16 cellular contexts compared by ENCODE assay signal in genomic region chr17:1967092-1967662, GRCh38. TPM values are rescaled to one million over a fixed set of nuclear protein-coding genes. Genes with fewer than 3 reads are reported as not detected.
A peak's percentile ranks its signal among the peaks of the same experiment; 100 is the strongest.
DNase-seq lines count a peak whose midpoint lies in the region; ATAC-seq and TF ChIP-seq lines count a peak whose summit lies in the region.
"Had no signal": no experiment of that assay in that cellular context is flagged by ENCODE, and none has a peak within 500 bp of the region (broad histone marks: within the 10 kb centered on the region; RNA-seq: fewer than 3 reads in every experiment).

No MANE protein-coding gene starts in this region.

- H3K36me3 ChIP-seq in HEK293 (ENCODE audit: control insufficient read depth in 2 of 2, insufficient read depth in 1 of 2, low read length in 2 of 2) (no peaks in the 10 kb centered on the region; a peak in 1 of 3 replicates), neuronal stem cell (replicated peaks in 1 of 2; ENCODE audit: control insufficient read depth in 2 of 2, insufficient read depth in 2 of 2, low read length in 2 of 2) (no peaks in the 10 kb centered on the region)
- H3K36me3 ChIP-seq: colonic mucosa, spleen had no signal

- H3K36me3 Mint-ChIP-seq in activated CD8-positive, alpha-beta memory T cell treated with anti-CD3 and anti-CD28 coated beads, Interleukin-2, amount 10 ng/mL, durations not matched to agents 7 days and 5 days: no peaks in the 10 kb centered on the region

- H4K8ac ChIP-seq in neuronal stem cell (ENCODE audit: low read depth, low read length): no peak overlapping the region

- peak overlapping the region; percentile 27 for H3K18ac ChIP-seq in neuronal stem cell (ENCODE audit: low read length)

- no peak overlapping the region for H3K4me3 Mint-ChIP-seq in activated CD8-positive, alpha-beta memory T cell treated with anti-CD3 and anti-CD28 coated beads, Interleukin-2, amount 10 ng/mL, durations not matched to agents 7 days and 5 days
- H3K4me3 Mint-ChIP-seq: activated naive CD4-positive, alpha-beta T cell treated with anti-CD3 and anti-CD28 coated beads for 36 hours; nephron had no signal

- peak; percentile 20 for DNase-seq in NCI-H187 treated with DMSO at 0.1 percent for 48 hours (lab: John Stamatoyannopoulos, UW)
- DNase-seq in NCI-H187 (lab: John Stamatoyannopoulos, UW): no peak
- peak; percentile 70 for DNase-seq in activated CD8-positive, alpha-beta memory T cell treated with anti-CD3 and anti-CD28 coated beads, Interleukin-2, amount 10 ng/mL, durations not matched to agents 7 days and 5 days
- no peak for DNase-seq in neuronal stem cell (ENCODE audit: low spot score)
- no peak for DNase-seq in effector CD4-positive, alpha-beta T cell
- no peak for DNase-seq in SW 1271 (lab: John Stamatoyannopoulos, UW)
- DNase-seq: activated naive CD4-positive, alpha-beta T cell treated with anti-CD3 and anti-CD28 coated beads for 36 hours; colonic mucosa; DMS53; NCI-H1048; spleen had no signal

- H3K4me2 ChIP-seq in neuronal stem cell (ENCODE audit: insufficient read depth, low read length, poor library complexity, severe bottlenecking): no peak overlapping the region
- H3K4me2 ChIP-seq: A549 had no signal

- peaks cover 0 to 43% (median 2%) of the 10 kb centered on the region in 3 experiments for H3K27me3 ChIP-seq in neuronal stem cell (ENCODE audit: control insufficient read depth in 3 of 3, insufficient read depth in 3 of 3, low read depth in 1 of 3, low read length in 3 of 3)
- H3K27me3 ChIP-seq: colonic mucosa had no signal

- no peak overlapping the region for H3K4ac ChIP-seq in neuronal stem cell (ENCODE audit: low read length)

- no peak overlapping the region for H2AFZ ChIP-seq in neuronal stem cell (ENCODE audit: low read length)

- ATAC-seq in activated CD8-positive, alpha-beta memory T cell treated with anti-CD3 and anti-CD28 coated beads, Interleukin-2, amount 10 ng/mL, durations not matched to agents 7 days and 5 days: peak; percentile 42
- no peak for ATAC-seq in HG03457 (IDR thresholded peaks at IDR 0.05; ENCODE audit: unreplicated experiment)

- H3K9ac ChIP-seq in neuronal stem cell (ENCODE audit: low read depth, low read length, poor library complexity): peak overlapping the region; percentile 55

- H3K4me3 ChIP-seq in HEK293 (ENCODE audit: low read depth, low read length) (no peak overlapping the region), neuronal stem cell (ENCODE audit: low read length in 2 of 2) (no peak overlapping the region)
- H3K4me3 ChIP-seq: A549, colonic mucosa, spleen had no signal

- peaks cover 4% of the 10 kb centered on the region for H3K9me3 Mint-ChIP-seq in activated CD8-positive, alpha-beta memory T cell treated with anti-CD3 and anti-CD28 coated beads, Interleukin-2, amount 10 ng/mL, durations not matched to agents 7 days and 5 days (ENCODE audit: low read depth)
- H3K9me3 Mint-ChIP-seq: activated naive CD4-positive, alpha-beta T cell treated with anti-CD3 and anti-CD28 coated beads for 36 hours had no signal

- no peak overlapping the region for H2BK12ac ChIP-seq in neuronal stem cell (ENCODE audit: low read length)

- H4K91ac ChIP-seq in neuronal stem cell (ENCODE audit: low read depth, low read length, poor library complexity): no peak overlapping the region

- no peak overlapping the region for H2AK5ac ChIP-seq in neuronal stem cell (ENCODE audit: low read depth, low read length)

- H2BK120ac ChIP-seq in neuronal stem cell (ENCODE audit: low read depth, low read length): no peak overlapping the region

- peaks cover 12% of the 10 kb centered on the region for H3K27me3 Mint-ChIP-seq in activated CD8-positive, alpha-beta memory T cell treated with anti-CD3 and anti-CD28 coated beads, Interleukin-2, amount 10 ng/mL, durations not matched to agents 7 days and 5 days

- H2BK5ac ChIP-seq in neuronal stem cell (ENCODE audit: low read length): no peak overlapping the region

- no peaks in the 10 kb centered on the region for H3K9me3 ChIP-seq in HEK293 (ENCODE audit: control insufficient read depth, insufficient read depth, low read depth, low read length)
- no peaks in the 10 kb centered on the region for H3K9me3 ChIP-seq in neuronal stem cell (replicated peaks in 1 of 2; ENCODE audit: control insufficient read depth in 2 of 2, insufficient read depth in 1 of 2, low read depth in 1 of 2, low read length in 2 of 2)
- H3K9me3 ChIP-seq: colonic mucosa, spleen had no signal

- peak overlapping the region; percentile 82 for H2BK15ac ChIP-seq in neuronal stem cell (ENCODE audit: low read length)

- no peaks in the 10 kb centered on the region for H3K79me1 ChIP-seq in neuronal stem cell (ENCODE audit: low read depth, low read length)

- H3K4me1 ChIP-seq in HEK293 (ENCODE audit: control insufficient read depth, insufficient read depth, low read length) (no peaks in the 10 kb centered on the region; the same call in 1 of the 2 replicates), neuronal stem cell (ENCODE audit: control insufficient read depth in 2 of 2, insufficient read depth in 1 of 2, low read depth in 1 of 2, low read length in 2 of 2) (peaks cover 13 to 23% of the 10 kb centered on the region in 2 donors)
- H3K4me1 ChIP-seq: A549, colonic mucosa had no signal

- H3K27ac ChIP-seq in HEK293 (ENCODE audit: extremely low read depth, low read depth, low read length): no peak overlapping the region
- no peak overlapping the region for H3K27ac ChIP-seq in neuronal stem cell (replicated peaks; ENCODE audit: low read length)
- H3K27ac ChIP-seq: A549, colonic mucosa, spleen had no signal

- CTCF ChIA-PET in HEK293 (lab: Yijun Ruan, JAX): no interaction called here
- CTCF ChIA-PET in activated CD8-positive, alpha-beta memory T cell treated with anti-CD3 and anti-CD28 coated beads, Interleukin-2, amount 10 ng/mL, durations not matched to agents 7 days and 5 days (lab: Charles Lee): interaction anchor here (0.5 kb wide), 1 partner anchor 1665 kb away, joined by 3 read pairs; no protein-coding TSS in a partner anchor

- H3K27ac Mint-ChIP-seq in activated CD8-positive, alpha-beta memory T cell treated with anti-CD3 and anti-CD28 coated beads, Interleukin-2, amount 10 ng/mL, durations not matched to agents 7 days and 5 days: no peak overlapping the region
- H3K27ac Mint-ChIP-seq: activated naive CD4-positive, alpha-beta T cell treated with anti-CD3 and anti-CD28 coated beads for 36 hours had no signal

- H3K4me1 Mint-ChIP-seq in activated CD8-positive, alpha-beta memory T cell treated with anti-CD3 and anti-CD28 coated beads, Interleukin-2, amount 10 ng/mL, durations not matched to agents 7 days and 5 days: peaks cover 16% of the 10 kb centered on the region

- H3K14ac ChIP-seq in neuronal stem cell (ENCODE audit: low read length): no peak overlapping the region

- TF ChIP-seq CTCF in HEK293 (tag by site-specific recombination; IDR thresholded peaks at IDR 0.05): no peak

- WGBS in neuronal stem cell (ENCODE audit: extremely low coverage in 2 of 2, insufficient read length in 2 of 2, insufficient replicate concordance in 1 of 2), 2 donors: no CpG with 5 or more reads among the region's 13 CpGs

- H3K23ac ChIP-seq in neuronal stem cell (ENCODE audit: low read depth, low read length, poor library complexity): no peak overlapping the region

- POLR2A ChIA-PET in HEK293 (lab: Yijun Ruan, JAX): interaction anchor here (1.9 kb wide), 1 partner anchor 58 kb away, joined by 10 read pairs; the partner anchor contains the start of gene RTN4RL1

TF ChIP-seq in HEK293, 187 proteins besides CTCF, POLR2A, EP300 and RAD21:
- 0 out of 2 replicates have a peak, but pooled peaks have one; percentile 28 for TF ChIP-seq EGR2 (tag by site-specific recombination; IDR thresholded peaks at IDR 0.05; ENCODE audit: low read depth)
- TF ChIP-seq ZNF449 (tag by site-specific recombination; IDR thresholded peaks at IDR 0.05): peak; percentile 39; the same call in 1 of the 2 replicates
- no peak for TF ChIP-seq ZNF157 (tag by site-specific recombination; IDR thresholded peaks at IDR 0.05)
- TF ChIP-seq KLF1 (tag by site-specific recombination; IDR thresholded peaks at IDR 0.05): peak; percentile 63
- 0 out of 2 replicates have a peak, but pooled peaks have one; percentile 7 for TF ChIP-seq ZNF341 (tag by site-specific recombination; IDR thresholded peaks at IDR 0.05; ENCODE audit: low read depth)
- 0 out of 2 replicates have a peak, but pooled peaks have one; percentile 39 for TF ChIP-seq ZFHX2 (tag by site-specific recombination; conservative IDR thresholded peaks at IDR 0.05)

RNA-seq across cellular contexts. Expression of gene RTN4RL1, which starts 58.0 kb away (rescaled TPM):
- under 1 TPM; 0.09 to 0.45 TPM for total RNA-seq in activated CD8-positive, alpha-beta memory T cell treated with anti-CD3 and anti-CD28 coated beads, Interleukin-2, amount 10 ng/mL, durations not matched to agents 7 days and 5 days
- polyA plus RNA-seq in neuronal stem cell (2013, experiment 1 of 2): 4.0 TPM
- 3.9 TPM for polyA plus RNA-seq in neuronal stem cell (2013, experiment 2 of 2)
- total RNA-seq: kidney epithelial cell had no signal

Comparison
In these comparisons a context has a peak if more than half of its experiments do, and no peak if none do; other contexts are left out.
1. DNase-seq: peak in NCI-H187 treated with DMSO at 0.1 percent for 48 hours (single experiment) and activated CD8-positive, alpha-beta memory T cell treated with anti-CD3 and anti-CD28 coated beads, Interleukin-2, amount 10 ng/mL, durations not matched to agents 7 days and 5 days (single experiment); none in NCI-H187 (0 of 2), neuronal stem cell (single experiment), effector CD4-positive, alpha-beta T cell (single experiment) and SW 1271 (0 of 2).